ENCODE assay signal across 9 cellular contexts in the genomic region with DNA sequence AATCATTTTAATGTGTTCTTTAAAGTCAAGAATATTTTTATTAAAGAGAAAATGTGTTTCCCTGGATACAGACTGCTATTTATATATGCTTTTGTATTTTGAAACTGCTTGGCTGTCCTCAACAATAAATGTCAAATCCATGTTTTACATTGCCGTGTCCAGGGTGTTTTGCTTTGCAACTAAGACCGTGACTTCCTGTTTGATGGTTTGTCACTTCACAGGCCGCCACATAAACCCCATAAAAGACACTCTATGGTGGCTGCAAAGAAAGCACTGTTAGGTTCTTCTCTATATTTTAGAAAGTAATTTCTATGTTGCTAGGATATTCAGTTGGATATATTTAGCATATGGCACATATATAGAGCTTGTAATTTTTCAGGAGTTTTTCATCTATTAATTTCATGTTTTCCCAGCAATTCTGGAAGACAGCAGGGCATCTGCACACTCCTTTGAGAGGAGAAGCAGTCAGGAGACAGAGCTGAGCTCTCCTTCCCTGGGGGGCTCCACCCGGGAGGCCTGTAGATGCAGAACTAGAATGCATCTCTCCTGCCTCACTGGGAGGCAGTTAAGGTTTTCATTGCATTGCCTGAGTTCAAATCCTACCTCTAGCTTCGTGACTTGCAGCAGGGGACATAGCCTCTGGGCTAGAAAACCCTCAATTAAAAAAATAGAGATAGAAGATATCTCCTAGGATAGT. TPM values are rescaled to one million over a fixed set of nuclear protein-coding genes. Genes with fewer than 3 reads are reported as not detected.
A peak's percentile ranks its signal among the peaks of the same experiment; 100 is the strongest.
DNase-seq lines count a peak whose midpoint lies in the region; ATAC-seq lines count a peak whose summit lies in the region.
"Had no signal": no experiment of that assay in that cellular context is flagged by ENCODE, and none has a peak within 500 bp of the region (broad histone marks: within the 10 kb centered on the region; RNA-seq: fewer than 3 reads in every experiment).

No MANE protein-coding gene starts in this region.

- DNase-seq in activated T-cell treated with anti-CD3 and anti-CD28 coated beads, Interleukin-2, amount 50 U/mL, for 72 hours: peak; percentile 40
- DNase-seq in activated T-cell treated with anti-CD3 and anti-CD28 coated beads, Interleukin-2, amount 50 U/mL, for 1 hour: no peak
- no peak for DNase-seq in T-helper 17 cell
- DNase-seq in central memory CD8-positive, alpha-beta T cell (ENCODE audit: low spot score in 2 of 2): no peak
- peak in 5 of 6 experiments; percentile 27 to 65 (median 60) for DNase-seq in stimulated activated naive CD4-positive, alpha-beta T cell (lab: John Stamatoyannopoulos, UW)
- no peak for DNase-seq in DMS 273 treated with DMSO at 0.1 percent for 48 hours (lab: John Stamatoyannopoulos, UW)
- DNase-seq in GOT3 (lab: John Stamatoyannopoulos, UW): no peak
- no peak for DNase-seq in dedifferentiated amniotic fluid mesenchymal stem cell (ENCODE audit: extremely low spot score)
- DNase-seq: caudate nucleus had no signal

- no peaks in the 10 kb centered on the region for H3K27me3 Mint-ChIP-seq in activated T-cell treated with anti-CD3 and anti-CD28 coated beads, Interleukin-2, amount 50 U/mL, for 72 hours (ENCODE audit: low read depth)
- no peaks in the 10 kb centered on the region for H3K27me3 Mint-ChIP-seq in T-helper 17 cell
- H3K27me3 Mint-ChIP-seq in central memory CD8-positive, alpha-beta T cell: no peaks in the 10 kb centered on the region

- H3K36me3 Mint-ChIP-seq in activated T-cell treated with anti-CD3 and anti-CD28 coated beads, Interleukin-2, amount 50 U/mL, for 72 hours (ENCODE audit: insufficient read depth in 2 of 2): peaks cover 2 to 5% of the 10 kb centered on the region in 2 donors
- peaks cover 2% of the 10 kb centered on the region for H3K36me3 Mint-ChIP-seq in T-helper 17 cell (ENCODE audit: low read depth)
- H3K36me3 Mint-ChIP-seq in central memory CD8-positive, alpha-beta T cell (ENCODE audit: insufficient read depth): peaks cover 7% of the 10 kb centered on the region

- H3K4me1 Mint-ChIP-seq in activated T-cell treated with anti-CD3 and anti-CD28 coated beads, Interleukin-2, amount 50 U/mL, for 72 hours (ENCODE audit: low read depth): peaks cover 85% of the 10 kb centered on the region
- peaks cover 52% of the 10 kb centered on the region for H3K4me1 Mint-ChIP-seq in T-helper 17 cell
- peaks cover 67% of the 10 kb centered on the region for H3K4me1 Mint-ChIP-seq in central memory CD8-positive, alpha-beta T cell

- H3K9me3 Mint-ChIP-seq in activated T-cell treated with anti-CD3 and anti-CD28 coated beads, Interleukin-2, amount 50 U/mL, for 72 hours: no peaks in the 10 kb centered on the region
- H3K9me3 Mint-ChIP-seq in central memory CD8-positive, alpha-beta T cell: no peaks in the 10 kb centered on the region

- H3K27ac Mint-ChIP-seq in activated T-cell treated with anti-CD3 and anti-CD28 coated beads, Interleukin-2, amount 50 U/mL, for 72 hours: peak overlapping the region; percentile 98
- peak overlapping the region; percentile 98 for H3K27ac Mint-ChIP-seq in T-helper 17 cell
- peak overlapping the region; percentile 93 for H3K27ac Mint-ChIP-seq in central memory CD8-positive, alpha-beta T cell (ENCODE audit: low read depth)

- H3K9me3 ChIP-seq in T-helper 17 cell (ENCODE audit: control insufficient read depth, low read length, poor library complexity, severe bottlenecking): no peaks in the 10 kb centered on the region

- peak overlapping the region; percentile 82 to 84 for H3K4me3 Mint-ChIP-seq in activated T-cell treated with anti-CD3 and anti-CD28 coated beads, Interleukin-2, amount 50 U/mL, for 72 hours
- H3K4me3 Mint-ChIP-seq in T-helper 17 cell: peak overlapping the region; percentile 66
- H3K4me3 Mint-ChIP-seq in central memory CD8-positive, alpha-beta T cell: peak overlapping the region; percentile 58

- ATAC-seq in activated T-cell treated with anti-CD3 and anti-CD28 coated beads, Interleukin-2, amount 50 U/mL, for 72 hours (replicated peaks in 1 of 2): no peak
- peak; percentile 20 for ATAC-seq in T-helper 17 cell
- peak; percentile 15 for ATAC-seq in central memory CD8-positive, alpha-beta T cell (replicated peaks; ENCODE audit: extremely low read depth, poor library complexity, severe bottlenecking)

RNA-seq across cellular contexts. Expression of a gene that starts 33.1 kb away (rescaled TPM):
- total RNA-seq in activated T-cell treated with anti-CD3 and anti-CD28 coated beads, Interleukin-2, amount 50 U/mL, for 72 hours: 10 to 100 TPM; 61.9 to 65.8 TPM
- 100 to 1,000 TPM; 173 to 181 TPM for total RNA-seq in T-helper 17 cell

Comparison
In these comparisons a context has a peak if more than half of its experiments do, and no peak if none do; other contexts are left out.
1. DNase-seq: peak in activated T-cell treated with anti-CD3 and anti-CD28 coated beads, Interleukin-2, amount 50 U/mL, for 72 hours (2 of 2) and stimulated activated naive CD4-positive, alpha-beta T cell (5 of 6); none in activated T-cell treated with anti-CD3 and anti-CD28 coated beads, Interleukin-2, amount 50 U/mL, for 1 hour (single experiment), T-helper 17 cell (0 of 3), central memory CD8-positive, alpha-beta T cell (0 of 2), DMS 273 treated with DMSO at 0.1 percent for 48 hours (single experiment), GOT3 (single experiment) and dedifferentiated amniotic fluid mesenchymal stem cell (single experiment).
2. ATAC-seq: peak in T-helper 17 cell (single experiment) and central memory CD8-positive, alpha-beta T cell (single experiment); none in activated T-cell treated with anti-CD3 and anti-CD28 coated beads, Interleukin-2, amount 50 U/mL, for 72 hours (0 of 2).
3. Peak in every context shown above with its lines, with median percentiles within 50 percentile points of each other: H3K27ac Mint-ChIP-seq and H3K4me3 Mint-ChIP-seq.